Comparison of ENCODE assay signal across 11 cellular contexts in genomic region chr11:1880746-1881441, GRCh38. TPM values are rescaled to one million over a fixed set of nuclear protein-coding genes. Genes with fewer than 3 reads are reported as not detected.
DNase-seq lines count a peak whose midpoint lies in the region; ATAC-seq and TF ChIP-seq lines count a peak whose summit lies in the region.
"Had no signal": no experiment of that assay in that cellular context is flagged by ENCODE, and none has a peak within 500 bp of the region (broad histone marks: within the 10 kb centered on the region; RNA-seq: fewer than 3 reads in every experiment).

No MANE protein-coding gene starts in this region.

- ATAC-seq in thoracic aorta (ENCODE audit: insufficient number of reproducible peaks, low FRiP score, low read depth) (no peak), HG02798 (IDR thresholded peaks at IDR 0.05; ENCODE audit: poor library complexity, unreplicated experiment) (no peak), GM21529 (IDR thresholded peaks at IDR 0.05; ENCODE audit: unreplicated experiment) (no peak)

- H3K9me3 ChIP-seq in adipocyte (ENCODE audit: control insufficient read depth, low read length) (no peaks in the 10 kb centered on the region), mucosa of stomach (ENCODE audit: control insufficient read depth, low read length) (no peaks in the 10 kb centered on the region), thoracic aorta (no peaks in the 10 kb centered on the region)

- peak overlapping the region; percentile 83 for H3K9ac ChIP-seq in adipocyte (ENCODE audit: low read length)
- peak overlapping the region; percentile 25 for H3K9ac ChIP-seq in mucosa of stomach (ENCODE audit: low read length)

- no peak for TF ChIP-seq CTCF in thoracic aorta (IDR thresholded peaks at IDR 0.05)

- peaks cover 20% of the 10 kb centered on the region for H3K36me3 ChIP-seq in adipocyte (ENCODE audit: control insufficient read depth, insufficient read depth, low read length, severe bottlenecking)
- H3K36me3 ChIP-seq in mucosa of stomach (ENCODE audit: control insufficient read depth, insufficient read depth, low read length), result no peaks in the 10 kb centered on the region
- H3K36me3 ChIP-seq in thoracic aorta, result no peaks in the 10 kb centered on the region

- no peak overlapping the region for H3K4me3 ChIP-seq in adipocyte (ENCODE audit: low read length)
- H3K4me3 ChIP-seq in mucosa of stomach (ENCODE audit: low read length), result no peak overlapping the region
- no peak overlapping the region for H3K4me3 ChIP-seq in thoracic aorta
- H3K4me3 ChIP-seq: K562 had no signal

- DNase-seq in activated CD8-positive, alpha-beta memory T cell treated with anti-CD3 and anti-CD28 coated beads for 24 hours, result peak; percentile 66
- DNase-seq in activated CD8-positive, alpha-beta memory T cell treated with anti-CD3 and anti-CD28 coated beads, Interleukin-2, amount 50 U/mL, for 4 hours, result no peak
- DNase-seq in adipocyte (ENCODE audit: low read depth), result no peak
- no peak for DNase-seq in thoracic aorta (ENCODE audit: low spot score)
- DNase-seq in occipital lobe (lab: John Stamatoyannopoulos, UW), result no peak
- DNase-seq: hippocampal formation, NCI-H2171 treated with DMSO at 0.1 percent for 48 hours had no signal

- H3K4me1 ChIP-seq in adipocyte (ENCODE audit: control insufficient read depth, insufficient read depth, low read length) (peaks cover 38% of the 10 kb centered on the region), mucosa of stomach (ENCODE audit: control insufficient read depth, insufficient read depth, low read length) (peaks cover 15% of the 10 kb centered on the region), thoracic aorta (ENCODE audit: control insufficient read depth in 1 of 2, low read depth in 2 of 2) (peaks cover 17 to 50% of the 10 kb centered on the region in 2 donors)

- peak overlapping the region; percentile 48 to 67 for H3K27ac ChIP-seq in thoracic aorta

- H3K27me3 ChIP-seq in adipocyte (replicated peaks; ENCODE audit: control insufficient read depth, insufficient read depth, low read length) (no peaks in the 10 kb centered on the region), mucosa of stomach (ENCODE audit: control insufficient read depth, insufficient read depth, low read length) (no peaks in the 10 kb centered on the region), thoracic aorta (replicated peaks; ENCODE audit: insufficient read depth) (no peaks in the 10 kb centered on the region)

RNA-seq across cellular contexts. Expression of gene PRR33, which starts 10.8 kb away (rescaled TPM):
- total RNA-seq in thoracic aorta (under 1 TPM in 1 of 2 donors, not detected in 1; 0.41 TPM), occipital lobe (not detected)
- total RNA-seq: K562 had no signal

RNA-seq across cellular contexts. Expression of gene LSP1, which starts 28.0 kb away (rescaled TPM):
- total RNA-seq in thoracic aorta (10 to 100 TPM; 23.6 to 40.5 TPM), occipital lobe (0.47 TPM)

RNA-seq across cellular contexts. Expression of gene TNNT3, which starts 38.6 kb away (rescaled TPM):
- total RNA-seq in thoracic aorta, result 1 to 10 TPM; 8.3 to 9.7 TPM
- 2.0 TPM for total RNA-seq in occipital lobe
- total RNA-seq: K562 had no signal

RNA-seq across cellular contexts. Expression of gene TNNI2, which starts 42.1 kb away (rescaled TPM):
- not detected for total RNA-seq in thoracic aorta
- total RNA-seq in occipital lobe, result 0.62 TPM
- total RNA-seq: K562 had no signal

RNA-seq across cellular contexts. Expression of gene SYT8, which starts 46.1 kb away (rescaled TPM):
- total RNA-seq in thoracic aorta, result 1 to 10 TPM; 3.4 to 3.6 TPM
- not detected for total RNA-seq in occipital lobe
- total RNA-seq: K562 had no signal

Comparison
In these comparisons a context has a peak if more than half of its experiments do, and no peak if none do; other contexts are left out.
1. RNA of gene LSP1, which starts 28.0 kb away (total RNA-seq): 23.6 to 40.5 TPM in thoracic aorta; 0.47 TPM in occipital lobe (single experiment); every median in the first group is over 10 times any median in the second.